ENCODE assay signal across 9 cellular contexts in the genomic region with DNA sequence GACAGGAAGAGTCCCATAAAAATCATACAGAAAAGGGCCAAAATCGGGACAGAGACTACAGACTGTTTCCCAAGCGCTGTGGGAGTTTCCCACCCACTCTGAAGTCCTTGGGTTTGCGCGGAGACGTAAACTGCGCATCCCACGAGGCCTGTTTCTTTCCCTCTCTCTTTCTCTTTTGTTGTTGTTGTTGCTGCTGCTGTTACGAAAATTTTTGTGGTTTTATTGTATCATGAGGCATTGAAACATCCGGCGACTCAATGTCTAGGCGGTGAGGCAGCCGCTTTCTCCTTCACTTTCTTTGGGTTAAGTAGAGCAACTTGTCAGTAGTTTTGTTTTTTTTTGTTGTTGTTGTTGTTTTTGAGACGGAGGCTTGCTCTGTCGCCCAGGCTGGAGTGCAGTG. TPM values are rescaled to one million over a fixed set of nuclear protein-coding genes. Genes with fewer than 3 reads are reported as not detected.
DNase-seq lines count a peak whose midpoint lies in the region; ATAC-seq and TF ChIP-seq lines count a peak whose summit lies in the region.
"Had no signal": no experiment of that assay in that cellular context is flagged by ENCODE, and none has a peak within 500 bp of the region (broad histone marks: within the 10 kb centered on the region; RNA-seq: fewer than 3 reads in every experiment).

No MANE protein-coding gene starts in this region.

- H2BK12ac ChIP-seq in mesenchymal stem cell (ENCODE audit: low read length in 2 of 2): no peak overlapping the region

- H3K27ac ChIP-seq in right atrium auricular region: peak overlapping the region; percentile 77 to 85
- no peak overlapping the region for H3K27ac ChIP-seq in mesenchymal stem cell (ENCODE audit: low read length, poor library complexity, severe bottlenecking)
- H3K27ac ChIP-seq in A673 (ENCODE audit: low read depth, low read length, poor library complexity, severe bottlenecking): no peak overlapping the region

- DNase-seq in right atrium auricular region (ENCODE audit: low spot score): no peak
- no peak for DNase-seq in left cardiac atrium
- DNase-seq in activated T-helper 1 cell treated with anti-CD3 and anti-CD28 coated beads, Interleukin-12 subunit alpha, Interleukin-12 subunit beta, Interleukin-2, Interleukin-4 antibody, amounts not matched to agents 30 ng/mL and 10 ng/mL and 1 ng/mL, durations not matched to agents 14 hours and 24 hours and 36 hours (ENCODE audit: low spot score): no peak
- peak; percentile 23 for DNase-seq in mesenchymal stem cell
- DNase-seq in stimulated activated CD4-positive, alpha-beta T cell treated with anti-CD3 and anti-CD28 coated beads, Interleukin-2, amount 100 ng/mL, for 24 hours: no peak
- DNase-seq in A673 (ENCODE audit: low spot score): no peak
- DNase-seq in NCI-H2171 treated with DMSO at 0.1 percent for 48 hours (lab: John Stamatoyannopoulos, UW): no peak
- DNase-seq in COLO829 (ENCODE audit: low spot score): no peak

- peaks cover 28% of the 10 kb centered on the region for H3K4me1 Mint-ChIP-seq in activated T-helper 1 cell treated with anti-CD3 and anti-CD28 coated beads, Interleukin-12 subunit alpha, Interleukin-12 subunit beta, Interleukin-2, Interleukin-4 antibody, amounts not matched to agents 30 ng/mL and 10 ng/mL and 1 ng/mL, durations not matched to agents 14 hours and 24 hours and 36 hours (ENCODE audit: low read depth)

- H3K27ac Mint-ChIP-seq in activated T-helper 1 cell treated with anti-CD3 and anti-CD28 coated beads, Interleukin-12 subunit alpha, Interleukin-12 subunit beta, Interleukin-2, Interleukin-4 antibody, amounts not matched to agents 30 ng/mL and 10 ng/mL and 1 ng/mL, durations not matched to agents 14 hours and 24 hours and 36 hours: peak overlapping the region; percentile 67

- no peak overlapping the region for H3K23ac ChIP-seq in mesenchymal stem cell (ENCODE audit: low read length in 2 of 2)

- peak overlapping the region; percentile 98 for H3K4me3 Mint-ChIP-seq in activated T-helper 1 cell treated with anti-CD3 and anti-CD28 coated beads, Interleukin-12 subunit alpha, Interleukin-12 subunit beta, Interleukin-2, Interleukin-4 antibody, amounts not matched to agents 30 ng/mL and 10 ng/mL and 1 ng/mL, durations not matched to agents 14 hours and 24 hours and 36 hours

- H3K9me3 ChIP-seq in right atrium auricular region: no peaks in the 10 kb centered on the region
- H3K9me3 ChIP-seq in mesenchymal stem cell (ENCODE audit: control insufficient read depth, low read length): no peaks in the 10 kb centered on the region
- H3K9me3 ChIP-seq in A673 (ENCODE audit: low read depth, low read length, poor library complexity, severe bottlenecking): no peaks in the 10 kb centered on the region

- ATAC-seq in left cardiac atrium: no peak

- no peaks in the 10 kb centered on the region for H3K9me3 Mint-ChIP-seq in activated T-helper 1 cell treated with anti-CD3 and anti-CD28 coated beads, Interleukin-12 subunit alpha, Interleukin-12 subunit beta, Interleukin-2, Interleukin-4 antibody, amounts not matched to agents 30 ng/mL and 10 ng/mL and 1 ng/mL, durations not matched to agents 14 hours and 24 hours and 36 hours

- WGBS in mesenchymal stem cell: 94% methylated on average over 14 of the region's 14 CpGs

- intact Hi-C loops in left cardiac atrium (cut with DNase I) (no loop called here), A673 (cut with micrococcal nuclease; ENCODE audit: unreplicated experiment) (no loop called here)
- intact Hi-C loops in activated T-helper 1 cell treated with anti-CD3 and anti-CD28 coated beads, Interleukin-12 subunit alpha, Interleukin-12 subunit beta, Interleukin-2, Interleukin-4 antibody, amounts not matched to agents 30 ng/mL and 10 ng/mL and 1 ng/mL, durations not matched to agents 14 hours and 24 hours and 36 hours (cut with micrococcal nuclease): loop anchor here (5.0 to 10.0 kb wide), 3 partner anchors 186 to 1193 kb away; partner anchors contain the start of genes ZNF787 and ZSCAN5A

- H3K4me1 ChIP-seq in right atrium auricular region (peaks cover 0 to 33% of the 10 kb centered on the region in 2 donors), mesenchymal stem cell (ENCODE audit: control insufficient read depth, insufficient read depth, low read depth, low read length) (peaks cover 32% of the 10 kb centered on the region), A673 (ENCODE audit: insufficient read depth, low read length, poor library complexity, severe bottlenecking) (peaks cover 15% of the 10 kb centered on the region)

- H3K4ac ChIP-seq in mesenchymal stem cell (ENCODE audit: low read depth in 1 of 2, low read length in 2 of 2): no peak overlapping the region

- H3K9ac ChIP-seq in mesenchymal stem cell (ENCODE audit: low read length): peak overlapping the region; percentile 92

- H2AK5ac ChIP-seq in mesenchymal stem cell (ENCODE audit: low read length, severe bottlenecking): no peak overlapping the region

- no peak overlapping the region for H3K4me2 ChIP-seq in mesenchymal stem cell (ENCODE audit: low read length, poor library complexity, severe bottlenecking)

- no peak overlapping the region for H2BK5ac ChIP-seq in mesenchymal stem cell (ENCODE audit: low read depth, low read length, poor library complexity, severe bottlenecking)

- H3K27me3 Mint-ChIP-seq in activated T-helper 1 cell treated with anti-CD3 and anti-CD28 coated beads, Interleukin-12 subunit alpha, Interleukin-12 subunit beta, Interleukin-2, Interleukin-4 antibody, amounts not matched to agents 30 ng/mL and 10 ng/mL and 1 ng/mL, durations not matched to agents 14 hours and 24 hours and 36 hours (ENCODE audit: insufficient read depth): peaks cover 13% of the 10 kb centered on the region

- no peak overlapping the region for H3K18ac ChIP-seq in mesenchymal stem cell (ENCODE audit: low read depth in 1 of 2, low read length in 2 of 2)

- no peak overlapping the region for H2BK15ac ChIP-seq in mesenchymal stem cell (ENCODE audit: low read depth, poor library complexity, severe bottlenecking)

- H3K27me3 ChIP-seq in right atrium auricular region (no peaks in the 10 kb centered on the region), mesenchymal stem cell (ENCODE audit: control insufficient read depth in 1 of 2, insufficient read depth in 1 of 2, low read length in 2 of 2) (peaks cover 5 to 7% of the 10 kb centered on the region in 2 experiments), A673 (replicated peaks; ENCODE audit: insufficient read depth, low read depth, low read length, poor library complexity) (peaks cover 5% of the 10 kb centered on the region)

- BruUV-seq in A673 (replicated peaks; lab: Mats Ljungman, UMichigan): no TSS peak

- H3K4me3 ChIP-seq in right atrium auricular region (no peak overlapping the region), mesenchymal stem cell (ENCODE audit: insufficient read depth in 1 of 2, low read depth in 1 of 2, low read length in 2 of 2) (peak overlapping the region in 1 of 2 experiments; percentile 88), A673 (ENCODE audit: low read depth, low read length, poor library complexity, severe bottlenecking) (no peak overlapping the region)

- H3K36me3 Mint-ChIP-seq in activated T-helper 1 cell treated with anti-CD3 and anti-CD28 coated beads, Interleukin-12 subunit alpha, Interleukin-12 subunit beta, Interleukin-2, Interleukin-4 antibody, amounts not matched to agents 30 ng/mL and 10 ng/mL and 1 ng/mL, durations not matched to agents 14 hours and 24 hours and 36 hours (ENCODE audit: low read depth): peaks cover 12% of the 10 kb centered on the region

- no peak overlapping the region for H3K14ac ChIP-seq in mesenchymal stem cell (ENCODE audit: low read length in 2 of 2)

- peaks cover 3% of the 10 kb centered on the region for H3K79me1 ChIP-seq in mesenchymal stem cell (replicated peaks; ENCODE audit: low read length, poor library complexity, severe bottlenecking)

- CTCF ChIA-PET in A673 (lab: Charles Lee): no interaction called here

- H3K36me3 ChIP-seq in right atrium auricular region (no peaks in the 10 kb centered on the region), mesenchymal stem cell (ENCODE audit: control insufficient read depth in 1 of 2, insufficient read depth in 2 of 2, low read depth in 1 of 2, low read length in 2 of 2) (peaks cover 0 to 10% of the 10 kb centered on the region in 2 experiments), A673 (ENCODE audit: insufficient read depth, low read length, poor library complexity, severe bottlenecking) (no peaks in the 10 kb centered on the region)

- no peak for TF ChIP-seq CTCF in right atrium auricular region (IDR thresholded peaks at IDR 0.05)
- TF ChIP-seq CTCF in A673 (conservative IDR thresholded peaks at IDR 0.05; ENCODE audit: low read depth, low read length): no peak

- peak overlapping the region; percentile 76 for H2AFZ ChIP-seq in mesenchymal stem cell (ENCODE audit: low read depth, low read length)

- POLR2A ChIA-PET in A673 (lab: Charles Lee; ENCODE audit: low non-redundant PET): no interaction called here

- peak overlapping the region; percentile 77 for H4K8ac ChIP-seq in mesenchymal stem cell (ENCODE audit: low read length)

- H4K91ac ChIP-seq in mesenchymal stem cell (ENCODE audit: low read length): no peak overlapping the region

- no peak overlapping the region for H2BK120ac ChIP-seq in mesenchymal stem cell (ENCODE audit: low read depth, low read length)

RNA-seq across cellular contexts. Expression of gene PPP1R12C, which starts 1.6 kb away (rescaled TPM):
- total RNA-seq in right atrium auricular region (100 to 1,000 TPM in 1 of 2 donors, 10 to 100 TPM in 1; 98.9 to 205 TPM), left cardiac atrium (100 to 1,000 TPM; 117 to 193 TPM), A673 (2021) (85.7 and 94.6 TPM in 2 replicates)
- total RNA-seq in activated T-helper 1 cell treated with anti-CD3 and anti-CD28 coated beads, Interleukin-12 subunit alpha, Interleukin-12 subunit beta, Interleukin-2, Interleukin-4 antibody, amounts not matched to agents 30 ng/mL and 10 ng/mL and 1 ng/mL, durations not matched to agents 14 hours and 24 hours and 36 hours: 114 and 115 TPM in 2 replicates
- polyA plus RNA-seq in mesenchymal stem cell (2013, experiment 1 of 2): 83.1 TPM
- polyA plus RNA-seq in mesenchymal stem cell (2013, experiment 2 of 2): 80.0 TPM

RNA-seq across cellular contexts. Expression of gene TNNT1, which starts 30.0 kb away (rescaled TPM):
- 10 to 100 TPM in 1 of 2 donors, 1 to 10 TPM in 1; 6.8 to 46.5 TPM for total RNA-seq in right atrium auricular region
- 10 to 100 TPM; 13.7 to 25.6 TPM for total RNA-seq in left cardiac atrium
- total RNA-seq in activated T-helper 1 cell treated with anti-CD3 and anti-CD28 coated beads, Interleukin-12 subunit alpha, Interleukin-12 subunit beta, Interleukin-2, Interleukin-4 antibody, amounts not matched to agents 30 ng/mL and 10 ng/mL and 1 ng/mL, durations not matched to agents 14 hours and 24 hours and 36 hours: not detected in 2 replicates
- polyA plus RNA-seq in mesenchymal stem cell (2013, experiment 1 of 2): 1.2 TPM
- 0.99 TPM for polyA plus RNA-seq in mesenchymal stem cell (2013, experiment 2 of 2)
- 37.6 and 54.3 TPM in 2 replicates for total RNA-seq in A673 (2021)
- total RNA-seq: posterior vena cava had no signal

RNA-seq across cellular contexts. Expression of gene TNNI3, which starts 38.5 kb away (rescaled TPM):
- total RNA-seq in right atrium auricular region (1,000 to 10,000 TPM; 3,822 to 4,003 TPM), left cardiac atrium (1,000 to 10,000 TPM; 1,897 to 2,132 TPM), A673 (2021) (12.8 and 16.5 TPM in 2 replicates)
- not detected in 2 replicates for total RNA-seq in activated T-helper 1 cell treated with anti-CD3 and anti-CD28 coated beads, Interleukin-12 subunit alpha, Interleukin-12 subunit beta, Interleukin-2, Interleukin-4 antibody, amounts not matched to agents 30 ng/mL and 10 ng/mL and 1 ng/mL, durations not matched to agents 14 hours and 24 hours and 36 hours
- polyA plus RNA-seq in mesenchymal stem cell (2013, experiment 1 of 2): 0.18 TPM
- 0.18 TPM for polyA plus RNA-seq in mesenchymal stem cell (2013, experiment 2 of 2)
- total RNA-seq: posterior vena cava had no signal

RNA-seq across cellular contexts. Expression of gene EPS8L1, which starts 43.4 kb away (rescaled TPM):
- 10 to 100 TPM in 1 of 2 donors, 1 to 10 TPM in 1; 6.7 to 13.8 TPM for total RNA-seq in right atrium auricular region
- 1 to 10 TPM; 2.2 to 3.7 TPM for total RNA-seq in left cardiac atrium
- total RNA-seq in activated T-helper 1 cell treated with anti-CD3 and anti-CD28 coated beads, Interleukin-12 subunit alpha, Interleukin-12 subunit beta, Interleukin-2, Interleukin-4 antibody, amounts not matched to agents 30 ng/mL and 10 ng/mL and 1 ng/mL, durations not matched to agents 14 hours and 24 hours and 36 hours: 3.3 and 6.0 TPM in 2 replicates
- polyA plus RNA-seq in mesenchymal stem cell (2013, experiment 1 of 2): 5.2 TPM
- 4.9 TPM for polyA plus RNA-seq in mesenchymal stem cell (2013, experiment 2 of 2)
- 7.7 and 10.2 TPM in 2 replicates for total RNA-seq in A673 (2021)

RNA-seq across cellular contexts. Expression of gene DNAAF3, which starts 47.4 kb away (rescaled TPM):
- 1 to 10 TPM in 1 of 2 donors, under 1 TPM in 1; 0.89 to 2.7 TPM for total RNA-seq in right atrium auricular region
- total RNA-seq in left cardiac atrium: 1 to 10 TPM in 1 of 2 donors, under 1 TPM in 1; 0.41 to 1.1 TPM
- 0.36 TPM in 1 of 2 replicates, not detected in the other for total RNA-seq in activated T-helper 1 cell treated with anti-CD3 and anti-CD28 coated beads, Interleukin-12 subunit alpha, Interleukin-12 subunit beta, Interleukin-2, Interleukin-4 antibody, amounts not matched to agents 30 ng/mL and 10 ng/mL and 1 ng/mL, durations not matched to agents 14 hours and 24 hours and 36 hours
- polyA plus RNA-seq in mesenchymal stem cell (2013, experiment 1 of 2): 0.37 TPM
- 0.45 TPM for polyA plus RNA-seq in mesenchymal stem cell (2013, experiment 2 of 2)
- 4.2 and 9.1 TPM in 2 replicates for total RNA-seq in A673 (2021)
- total RNA-seq: posterior vena cava had no signal

Comparison
In these comparisons a context has a peak if more than half of its experiments do, and no peak if none do; other contexts are left out.
1. H3K27ac ChIP-seq: peak in right atrium auricular region (2 of 2); none in mesenchymal stem cell (single experiment) and A673 (single experiment).
2. RNA of gene TNNI3, which starts 38.5 kb away (total RNA-seq): 3,822 to 4,003 TPM in right atrium auricular region and 1,897 to 2,132 TPM in left cardiac atrium; 12.8 to 16.5 TPM in A673 and not detected in activated T-helper 1 cell treated with anti-CD3 and anti-CD28 coated beads, Interleukin-12 subunit alpha, Interleukin-12 subunit beta, Interleukin-2, Interleukin-4 antibody, amounts not matched to agents 30 ng/mL and 10 ng/mL and 1 ng/mL, durations not matched to agents 14 hours and 24 hours and 36 hours; every median in the first group is over 100 times any median in the second.